In genomic region chr19:32692727-32693061, GRCh38 we compare ENCODE assay signal across 1 cellular context.
A peak's percentile ranks its signal among the peaks of the same experiment; 100 is the strongest.
TF ChIP-seq lines count a peak whose summit lies in the region.

No MANE protein-coding gene starts in this region.

TF ChIP-seq in K562, 482 proteins besides CTCF, POLR2A, EP300 and RAD21 (continued from another document and continues in another):
- no peak for TF ChIP-seq RREB1 (CRISPR knock-in tag; IDR thresholded peaks at IDR 0.05)
- no peak for TF ChIP-seq CBX3 (IDR thresholded peaks at IDR 0.05; ENCODE audit: borderline replicate concordance in 1 of 2, low read length in 2 of 2)
- no peak for TF ChIP-seq CEBPZ (IDR thresholded peaks at IDR 0.05; ENCODE audit: borderline replicate concordance, low read depth, low read length)
- TF ChIP-seq CHD7 (IDR thresholded peaks at IDR 0.05; ENCODE audit: low read depth, low read length), result no peak
- no peak for TF ChIP-seq POLR2AphosphoS5 (IDR thresholded peaks at IDR 0.05; ENCODE audit: control insufficient read depth, insufficient read depth, low read depth, low read length)
- TF ChIP-seq E2F6 (IDR thresholded peaks at IDR 0.05; ENCODE audit: borderline replicate concordance in 1 of 2, extremely low read depth in 1 of 2, insufficient read depth in 1 of 2, insufficient read length in 1 of 2, low read depth in 1 of 2, low read length in 1 of 2, poor library complexity in 1 of 2, severe bottlenecking in 1 of 2), result peak in 1 of 2 experiments; percentile 35
- no peak for TF ChIP-seq TBP (optimal IDR thresholded peaks at IDR 0.05; ENCODE audit: low read depth, low read length)
- TF ChIP-seq CBX8 (IDR thresholded peaks at IDR 0.05; ENCODE audit: borderline replicate concordance, extremely low read depth, low read depth, low read length, poor library complexity, severe bottlenecking), result no peak
- no peak for TF ChIP-seq ZC3H11A (IDR thresholded peaks at IDR 0.05; ENCODE audit: low read depth, low read length)
- no peak for TF ChIP-seq FOXJ2 (tag; IDR thresholded peaks at IDR 0.05)
- TF ChIP-seq ZNF586 (CRISPR knock-in tag; conservative IDR thresholded peaks at IDR 0.05), result no peak
- no peak for TF ChIP-seq ZNF324 (CRISPR knock-in tag; IDR thresholded peaks at IDR 0.05)
- TF ChIP-seq ZNF12 (CRISPR knock-in tag; IDR thresholded peaks at IDR 0.05), result no peak
- peak; percentile 22 to 35; a peak in 1 of 4 replicates for TF ChIP-seq MNT (conservative IDR thresholded peaks at IDR 0.05)
- no peak for TF ChIP-seq ATF1 (CRISPR knock-in tag; IDR thresholded peaks at IDR 0.05)
- no peak for TF ChIP-seq ATF1 (tag; IDR thresholded peaks at IDR 0.05)
- 0 out of 2 replicates have a peak, but pooled peaks have one; percentile 6 for TF ChIP-seq ZNF592 (IDR thresholded peaks at IDR 0.05)
- no peak for TF ChIP-seq DEAF1 (CRISPR knock-in tag; IDR thresholded peaks at IDR 0.05)
